Comparison of ENCODE assay signal across 22 cellular contexts in the genomic region with DNA sequence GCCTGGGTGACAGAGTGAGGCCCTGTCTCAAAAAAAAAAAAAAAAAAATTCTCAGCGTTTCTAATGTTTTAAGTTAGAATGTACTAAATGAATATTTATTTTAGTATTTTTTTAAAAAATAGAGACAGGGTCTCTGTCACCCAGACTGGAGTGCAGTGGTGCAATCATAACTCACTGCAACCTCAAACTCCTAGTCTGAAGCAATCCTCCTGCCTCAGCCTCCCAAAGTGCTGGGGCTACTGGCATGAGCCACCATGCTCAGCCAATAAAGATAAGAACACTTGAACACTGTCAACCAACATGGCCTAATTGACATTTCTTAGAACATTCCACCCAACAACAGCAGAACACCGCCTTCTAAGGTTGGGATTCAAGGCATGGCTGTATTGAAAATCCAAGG.
"Had no signal": no experiment of that assay in that cellular context is flagged by ENCODE, and none has a peak within 500 bp of the region (broad histone marks: within the 10 kb centered on the region; RNA-seq: fewer than 3 reads in every experiment).

No MANE protein-coding gene starts in this region.

- DNase-seq: activated CD4-positive, alpha-beta T cell treated with anti-CD3 and anti-CD28 coated beads for 4 hours; activated CD4-positive, alpha-beta T cell treated with anti-CD3 and anti-CD28 coated beads, Interleukin-2, amount 50 U/mL, for 48 hours; activated CD8-positive, alpha-beta memory T cell treated with anti-CD3 and anti-CD28 coated beads, Interleukin-2, amount 50 U/mL, for 48 hours; activated effector memory CD4-positive, alpha-beta T cell treated with Interleukin-2 at 50 U/mL for 16 hours; activated naive CD4-positive, alpha-beta T cell treated with anti-CD3 and anti-CD28 coated beads for 36 hours; activated naive CD8-positive, alpha-beta T cell treated with anti-CD3 and anti-CD28 coated beads, Interleukin-2, amount 10 ng/mL, durations not matched to agents 7 days and 5 days; activated T-cell treated with anti-CD3 and anti-CD28 coated beads, Interleukin-2, amount 50 U/mL, for 72 hours; amygdala; esophagus squamous epithelium; heart left ventricle; left ventricle myocardium superior; mammary epithelial cell; midbrain; natural killer cell; stimulated activated CD4-positive, alpha-beta T cell treated with anti-CD3 and anti-CD28 coated beads, Interleukin-4, amount 100 ng/mL, for 24 hours; stimulated activated naive CD8-positive, alpha-beta T cell treated with anti-CD3 and anti-CD28 coated beads, Interleukin-15, Interleukin-2, amounts not matched to agents 100 U/mL and 50 U/mL, for 24 hours; upper lobe of left lung had no signal

- H3K4me3 ChIP-seq: coronary artery, esophagus squamous epithelium, heart left ventricle, ovary, prostate gland, spleen, upper lobe of left lung had no signal

- ATAC-seq: activated T-cell treated with anti-CD3 and anti-CD28 coated beads, Interleukin-2, amount 50 U/mL, for 72 hours; heart left ventricle; left ventricle myocardium superior; natural killer cell; stimulated activated naive CD8-positive, alpha-beta T cell treated with anti-CD3 and anti-CD28 coated beads, Interleukin-15, Interleukin-2, amounts not matched to agents 100 U/mL and 50 U/mL, for 24 hours; WTC11 had no signal
